In the genomic region with DNA sequence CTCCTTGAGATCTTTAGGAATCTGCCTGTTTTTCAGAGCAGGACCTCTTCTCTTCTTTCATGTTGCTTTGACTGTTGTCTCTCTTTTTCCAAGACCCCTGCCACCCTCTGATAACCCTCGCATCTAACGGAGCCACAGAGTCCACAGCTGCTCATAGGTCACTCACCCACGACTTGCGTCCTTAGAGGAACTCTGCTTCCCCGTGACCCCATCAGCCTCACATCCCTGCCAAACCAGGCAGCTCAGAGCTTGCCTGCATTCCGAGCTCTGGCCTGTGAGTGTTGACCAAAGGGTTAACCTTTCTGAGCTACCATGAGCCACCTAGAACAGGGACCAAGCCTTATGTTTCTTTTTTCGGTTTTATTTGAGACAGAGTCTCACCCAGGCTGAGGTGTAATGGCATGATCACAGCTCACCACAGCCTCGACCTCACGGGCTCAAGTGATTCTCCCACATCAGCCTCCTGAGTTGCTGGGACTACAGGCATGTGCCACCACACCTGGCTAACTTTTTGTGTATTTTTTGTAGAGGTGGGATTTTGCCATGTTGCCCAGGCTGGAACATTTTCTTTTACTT, we compare ENCODE assay signal across 16 cellular contexts. TPM values are rescaled to one million over a fixed set of nuclear protein-coding genes. Genes with fewer than 3 reads are reported as not detected.
DNase-seq lines count a peak whose midpoint lies in the region; ATAC-seq, FAIRE-seq and TF ChIP-seq lines count a peak whose summit lies in the region.
"Had no signal": no experiment of that assay in that cellular context is flagged by ENCODE, and none has a peak within 500 bp of the region (broad histone marks: within the 10 kb centered on the region; RNA-seq: fewer than 3 reads in every experiment).

No MANE protein-coding gene starts in this region.

- H3K4me2 ChIP-seq in HepG2 (ENCODE audit: low read depth, low read length) (no peak overlapping the region), H1 (ENCODE audit: insufficient read depth in 1 of 2, low read depth in 2 of 2, low read length in 2 of 2) (no peak overlapping the region)

- no peak overlapping the region for H3K4ac ChIP-seq in H1 (replicated peaks; ENCODE audit: insufficient read length, low read depth, low read length)

- peak overlapping the region; percentile 48 for H3K27ac Mint-ChIP-seq in nephron progenitor cell
- H3K27ac Mint-ChIP-seq: CD4-positive, CD25-positive, alpha-beta regulatory T cell; IgD-negative memory B cell had no signal

- H3K79me1 ChIP-seq in H1 (ENCODE audit: low read depth, low read length): peaks cover 21% of the 10 kb centered on the region

- H3K56ac ChIP-seq in H1 (replicated peaks; ENCODE audit: insufficient read length, low read depth, low read length): no peak overlapping the region

- in situ Hi-C loops in HepG2 (cut with HindIII; ENCODE audit: extremely low pct_ligation_motif_present, low pct_unique_long_range_greater_than_20kb): no loop called here

- H3K23me2 ChIP-seq in H1 (ENCODE audit: low read depth, low read length): no peaks in the 10 kb centered on the region

- peaks cover 7% of the 10 kb centered on the region for H3K36me3 Mint-ChIP-seq in nephron progenitor cell (ENCODE audit: low read depth)
- H3K36me3 Mint-ChIP-seq: CD4-positive, CD25-positive, alpha-beta regulatory T cell; IgD-negative memory B cell had no signal

- DNase-seq in HepG2 (ENCODE audit: low spot score) (no peak), H1 (ENCODE audit: low read depth in 1 of 2, low spot score in 2 of 2) (no peak), nephron progenitor cell (no peak), AG08396 (ENCODE audit: low spot score) (no peak), NCI-H1694 (lab: John Stamatoyannopoulos, UW) (no peak)
- DNase-seq: AML-193; Calu3; CD4-positive, CD25-positive, alpha-beta regulatory T cell; DMS 273 treated with DMSO at 0.1 percent for 48 hours; KG1 had no signal

- H3K36me3 ChIP-seq in liver (ENCODE audit: control insufficient read depth in 4 of 4, insufficient read depth in 3 of 4, low read depth in 1 of 4, low read length in 3 of 4): no peaks in the 10 kb centered on the region
- peaks cover 3 to 16% of the 10 kb centered on the region in 2 experiments; a peak in 4 of 5 replicates for H3K36me3 ChIP-seq in HepG2 (replicated peaks in 1 of 2; ENCODE audit: control insufficient read depth in 1 of 2, insufficient read depth in 2 of 2, low read length in 2 of 2)
- no peaks in the 10 kb centered on the region for H3K36me3 ChIP-seq in H1 (ENCODE audit: control insufficient read depth in 2 of 4, insufficient read depth in 4 of 4, low read length in 3 of 4)

- BruUV-seq in HepG2 (replicated peaks; lab: Mats Ljungman, UMichigan): no TSS peak

- H4K20me1 ChIP-seq in HepG2 (ENCODE audit: insufficient read depth, low read length) (no peaks in the 10 kb centered on the region; the same call in 1 of the 2 replicates), H1 (replicated peaks in 1 of 2; ENCODE audit: control insufficient read depth in 1 of 2, insufficient read depth in 2 of 2, low read length in 2 of 2) (no peaks in the 10 kb centered on the region)

- H4K5ac ChIP-seq in H1 (ENCODE audit: insufficient read length, low read depth, low read length): no peak overlapping the region

- no peak overlapping the region for H3K23ac ChIP-seq in H1 (ENCODE audit: insufficient read length)

- peak overlapping the region; percentile 54; the same call in 1 of the 2 replicates for H2BK20ac ChIP-seq in H1 (ENCODE audit: low read length)

- H3K4me1 ChIP-seq in liver (ENCODE audit: control insufficient read depth in 4 of 4, insufficient read depth in 4 of 4, low read length in 3 of 4) (peaks cover 0 to 9% (median 3%) of the 10 kb centered on the region in 4 donors), HepG2 (ENCODE audit: insufficient read depth, low read length) (no peaks in the 10 kb centered on the region), H1 (replicated peaks in 1 of 4; ENCODE audit: control insufficient read depth in 3 of 4, insufficient read depth in 4 of 4, low read length in 3 of 4) (peaks cover 15 to 38% (median 32%) of the 10 kb centered on the region in 4 experiments)

- no peak overlapping the region for H3K14ac ChIP-seq in H1 (ENCODE audit: insufficient read length)

- POLR2A ChIA-PET in HepG2 (lab: Yijun Ruan, JAX) (no interaction called here), H1 (lab: Charles Lee; ENCODE audit: partially characterized antibody) (interaction anchor here (1.0 to 6.0 kb wide), 4 partner anchors 12 to 37 kb away, joined by 3 to 46 read pairs (median 5); a partner anchor contains a TSS)

- H2BK15ac ChIP-seq in H1 (ENCODE audit: low read length): peak overlapping the region; percentile 51; the same call in 1 of the 2 replicates

- H4K8ac ChIP-seq in H1 (ENCODE audit: extremely low read depth, insufficient read depth, low read length): no peak overlapping the region

- TF ChIP-seq POLR2A in HepG2 (IDR thresholded peaks at IDR 0.05; ENCODE audit: insufficient read depth in 1 of 2, low read depth in 2 of 2, low read length in 2 of 2): no peak
- TF ChIP-seq POLR2A in H1 (IDR thresholded peaks at IDR 0.05; ENCODE audit: control extremely low read depth in 1 of 2, low read depth in 2 of 2, low read length in 2 of 2): no peak

- no peak for TF ChIP-seq EP300 in HepG2 (IDR thresholded peaks at IDR 0.05; ENCODE audit: low read depth in 2 of 2, low read length in 2 of 2)
- TF ChIP-seq EP300 in HepG2 (CRISPR knock-in tag; IDR thresholded peaks at IDR 0.05; ENCODE audit: borderline replicate concordance): no peak
- TF ChIP-seq EP300 in H1 (IDR thresholded peaks at IDR 0.05; ENCODE audit: borderline replicate concordance in 1 of 2, low read depth in 2 of 2, low read length in 2 of 2): no peak

- no peak overlapping the region for H2BK5ac ChIP-seq in H1 (ENCODE audit: low read depth, low read length)

- H3K27me3 Mint-ChIP-seq in nephron progenitor cell (ENCODE audit: low read depth, poor library complexity): peaks cover 4% of the 10 kb centered on the region

- no peak overlapping the region for H3K4me3 Mint-ChIP-seq in nephron progenitor cell
- H3K4me3 Mint-ChIP-seq: CD4-positive, CD25-positive, alpha-beta regulatory T cell; IgD-negative memory B cell had no signal

- H3K4me1 Mint-ChIP-seq in nephron progenitor cell: peaks cover 63% of the 10 kb centered on the region

- intact Hi-C loops in HepG2 (cut with micrococcal nuclease; ENCODE audit: unreplicated experiment): no loop called here

- peak overlapping the region; percentile 84 for H3K18ac ChIP-seq in H1 (ENCODE audit: extremely low read depth, low read length)

- no peak for TF ChIP-seq RAD21 in liver (IDR thresholded peaks at IDR 0.05)
- no peak for TF ChIP-seq RAD21 in HepG2 (CRISPR knock-in tag; IDR thresholded peaks at IDR 0.05)
- TF ChIP-seq RAD21 in H1 (IDR thresholded peaks at IDR 0.05 in 1 of 2, conservative IDR thresholded peaks at IDR 0.05 in 1 of 2; ENCODE audit: low read depth in 2 of 2, low read length in 2 of 2): no peak

- no peaks in the 10 kb centered on the region for H3K9me3 ChIP-seq in liver (ENCODE audit: control insufficient read depth in 4 of 4, low read length in 3 of 4)
- H3K9me3 ChIP-seq in HepG2 (ENCODE audit: low read length): no peaks in the 10 kb centered on the region
- H3K9me3 ChIP-seq in H1 (ENCODE audit: insufficient read depth in 2 of 2, low read depth in 1 of 2, low read length in 1 of 2): no peaks in the 10 kb centered on the region

- no peak for TF ChIP-seq CTCF in liver (IDR thresholded peaks at IDR 0.05; ENCODE audit: low read depth, low read length, missing input control)
- no peak for TF ChIP-seq CTCF in HepG2 (CRISPR knock-in tag; IDR thresholded peaks at IDR 0.05)
- TF ChIP-seq CTCF in H1 (IDR thresholded peaks at IDR 0.05; ENCODE audit: control extremely low read depth in 1 of 3, insufficient read depth in 1 of 3, low read depth in 1 of 3, low read length in 3 of 3): no peak
- no peak for TF ChIP-seq CTCF in nephron progenitor cell (IDR thresholded peaks at IDR 0.05)

- peak overlapping the region; percentile 61; the same call in 1 of the 2 replicates for H2BK12ac ChIP-seq in H1 (ENCODE audit: low read depth, low read length)

- H2AFZ ChIP-seq in HepG2 (ENCODE audit: low read length): no peak overlapping the region
- H2AFZ ChIP-seq in H1 (ENCODE audit: low read length): no peak overlapping the region

- no peak overlapping the region for H3K27ac ChIP-seq in liver (ENCODE audit: low read depth in 1 of 2, low read length in 2 of 2)
- H3K27ac ChIP-seq in HepG2 (ENCODE audit: extremely low read length, insufficient read depth, low read length): no peak overlapping the region
- H3K27ac ChIP-seq in H1 (ENCODE audit: low read depth, low read length): no peak overlapping the region
- H3K27ac ChIP-seq: 22Rv1; BLaER1 treated with 17β-estradiol and CSF1 and Interleukin-3, amounts not matched to agents 10 nM and 100 nM had no signal

- peak overlapping the region; percentile 49; the same call in 1 of the 2 replicates for H2AK5ac ChIP-seq in H1 (ENCODE audit: low read depth, low read length)

- FAIRE-seq in HepG2 (lab: Jason Lieb, UNC) (no peak), H1 (lab: Jason Lieb, UNC) (no peak)

- CTCF ChIA-PET in HepG2 (lab: Yijun Ruan, JAX; ENCODE audit: low intra/inter-chr PET ratio, low total read pairs) (no interaction called here), H1 (lab: Charles Lee; ENCODE audit: partially characterized antibody) (interaction anchor here (0.6 to 2.0 kb wide), 5 partner anchors 9 to 109 kb away, joined by 3 to 8 read pairs (median 3); no protein-coding TSS in a partner anchor)

- ATAC-seq in HepG2 (no peak), HG02623 (IDR thresholded peaks at IDR 0.05; ENCODE audit: unreplicated experiment) (no peak)
- ATAC-seq: HCT116 had no signal

- peak overlapping the region; percentile 14 for H4K91ac ChIP-seq in H1 (replicated peaks; ENCODE audit: insufficient read length, low read length)

- WGBS in liver: 41% methylated on average over 9 of the region's 9 CpGs
- 97% methylated on average over 9 of the region's 9 CpGs for WGBS in HepG2 (ENCODE audit: low lambda C conversion rate)
- WGBS in H1 (ENCODE audit: extremely low coverage in 1 of 2, insufficient coverage in 1 of 2, insufficient read length in 1 of 2, insufficient replicate concordance in 2 of 2, low coverage in 1 of 2, low lambda C conversion rate in 2 of 2, missing lambda C conversion rate in 1 of 2), 2 experiments: 94% methylated on average over 9 of the region's 9 CpGs; no CpG with 5 or more reads in 1 of the 2 experiments

- no peak overlapping the region for H3K4me3 ChIP-seq in liver (ENCODE audit: low read depth in 1 of 3, low read length in 3 of 3)
- H3K4me3 ChIP-seq in HepG2 (replicated peaks in 1 of 3; ENCODE audit: insufficient read depth in 1 of 3, low read depth in 2 of 3, low read length in 3 of 3): no peak overlapping the region
- H3K4me3 ChIP-seq in H1 (ENCODE audit: extremely low read depth in 1 of 4, insufficient read depth in 2 of 4, low read depth in 3 of 4, low read length in 4 of 4): no peak overlapping the region
- H3K4me3 ChIP-seq: BLaER1 treated with 17β-estradiol and CSF1 and Interleukin-3, amounts not matched to agents 10 nM and 100 nM had no signal

- H3K27me3 ChIP-seq in liver (ENCODE audit: control insufficient read depth in 4 of 4, insufficient read depth in 4 of 4, low read length in 3 of 4) (no peaks in the 10 kb centered on the region), HepG2 (ENCODE audit: control insufficient read depth in 1 of 2, insufficient read depth in 2 of 2, low read length in 2 of 2) (no peaks in the 10 kb centered on the region), H1 (replicated peaks in 1 of 4; ENCODE audit: control insufficient read depth in 3 of 4, extremely low read depth in 1 of 4, insufficient read depth in 3 of 4, low read length in 3 of 4) (no peaks in the 10 kb centered on the region)
- H3K27me3 ChIP-seq: BLaER1 treated with 17β-estradiol and CSF1 and Interleukin-3, amounts not matched to agents 10 nM and 100 nM had no signal

- no peak overlapping the region for H3K9ac ChIP-seq in liver (ENCODE audit: low read depth in 1 of 2, low read length in 2 of 2)
- H3K9ac ChIP-seq in HepG2 (ENCODE audit: insufficient read depth, low read depth, low read length): no peak overlapping the region
- no peak overlapping the region for H3K9ac ChIP-seq in H1 (replicated peaks in 1 of 4; ENCODE audit: extremely low read depth in 1 of 4, low read depth in 3 of 4, low read length in 3 of 4)
- H3K9ac ChIP-seq: BLaER1 treated with 17β-estradiol and CSF1 and Interleukin-3, amounts not matched to agents 10 nM and 100 nM had no signal

- H2BK120ac ChIP-seq in H1 (replicated peaks; ENCODE audit: low read depth, low read length): no peak overlapping the region

- no peaks in the 10 kb centered on the region for H3K9me3 Mint-ChIP-seq in nephron progenitor cell
- H3K9me3 Mint-ChIP-seq: CD4-positive, CD25-positive, alpha-beta regulatory T cell; IgD-negative memory B cell had no signal

- H3K79me2 ChIP-seq in HepG2 (ENCODE audit: insufficient read depth, low read length) (peaks cover 29% of the 10 kb centered on the region), H1 (ENCODE audit: control insufficient read depth in 1 of 2, insufficient read depth in 2 of 2, low read length in 2 of 2) (peaks cover 0 to 73% of the 10 kb centered on the region in 2 experiments; a peak in 3 of 4 replicates)

RNA-seq across cellular contexts. Expression of a gene that starts 36.4 kb away (rescaled TPM):
- total RNA-seq in liver: 1 to 10 TPM; 4.0 to 8.9 TPM
- 1 to 10 TPM; 3.3 to 4.9 TPM for polyA plus RNA-seq in liver
- total RNA-seq in HepG2 (2016; rRNA removed; fragmentation: Illumina TruSeq; extraction: Trizol): 25.8 and 32.4 TPM in 2 replicates
- total RNA-seq in HepG2 (2016; cell fraction: cytosol; rRNA removed; fragmentation: Illumina TruSeq; extraction: Trizol; ENCODE audit: low read depth): 7.2 and 8.8 TPM in 2 replicates
- 24.2 and 25.8 TPM in 2 replicates for total RNA-seq in HepG2 (2016; cell fraction: insoluble cytoplasmic fraction; rRNA removed; fragmentation: Illumina TruSeq; extraction: Trizol)
- 31.6 and 31.8 TPM in 2 replicates for total RNA-seq in HepG2 (2016; cell fraction: membrane; rRNA removed; fragmentation: Illumina TruSeq; extraction: Trizol)
- total RNA-seq in HepG2 (2016; cell fraction: nucleus; rRNA removed; fragmentation: Illumina TruSeq; extraction: Trizol): 23.4 and 24.3 TPM in 2 replicates
- polyA plus RNA-seq in HepG2 (2011; rRNA removed): 14.7 and 15.5 TPM in 2 replicates
- 11.3 and 13.8 TPM in 2 replicates for polyA plus RNA-seq in HepG2 (2011; cell fraction: cytosol; rRNA removed)
- 13.3 and 13.6 TPM in 2 replicates for polyA plus RNA-seq in HepG2 (2011; cell fraction: nucleus; rRNA removed)
- polyA plus RNA-seq in HepG2 (2012): 21.4 and 30.0 TPM in 2 replicates
- polyA plus RNA-seq in HepG2 (2016; cell fraction: cytosol; fragmentation: Illumina TruSeq; extraction: Trizol; ENCODE audit: low read depth): 8.1 and 10.3 TPM in 2 replicates
- polyA plus RNA-seq in HepG2 (2016; cell fraction: insoluble cytoplasmic fraction; fragmentation: Illumina TruSeq; extraction: Trizol; ENCODE audit: low read depth): 31.8 and 42.4 TPM in 2 replicates
- polyA plus RNA-seq in HepG2 (2016; cell fraction: membrane; fragmentation: Illumina TruSeq; extraction: Trizol; ENCODE audit: low read depth): 27.2 and 29.8 TPM in 2 replicates
- polyA plus RNA-seq in HepG2 (2016; cell fraction: nucleus; fragmentation: Illumina TruSeq; extraction: Trizol; ENCODE audit: insufficient read depth, low read depth): 28.1 and 31.7 TPM in 2 replicates
- 12.7 and 15.8 TPM in 2 replicates for polyA minus RNA-seq in HepG2 (2011; rRNA and poly(A)+ RNA removed; ENCODE audit: low replicate concordance)
- polyA minus RNA-seq in HepG2 (2011; cell fraction: cytosol; rRNA and poly(A)+ RNA removed): 12.3 and 13.9 TPM in 2 replicates
- polyA minus RNA-seq in HepG2 (2011; cell fraction: nucleus; rRNA and poly(A)+ RNA removed): 26.8 and 35.3 TPM in 2 replicates
- total RNA-seq in H1 (2021; fragmentation: NEBNext Ultra II Directional; extraction: Animal tissue kit (Norgen Biotek cat#: 25700)): 26.4 and 28.0 TPM in 2 replicates
- polyA plus RNA-seq in H1 (2011; rRNA removed): 8.3 and 9.2 TPM in 2 replicates
- polyA plus RNA-seq in H1 (2011; cell fraction: cytosol; rRNA removed): 9.1 TPM
- polyA plus RNA-seq in H1 (2011; cell fraction: nucleus; rRNA removed): 17.4 TPM
- 15.3 to 18.2 TPM (median 16.6 TPM) in 4 replicates for polyA plus RNA-seq in H1 (2012, experiment 1 of 2)
- polyA plus RNA-seq in H1 (2012, experiment 2 of 2): 11.8 TPM
- polyA plus RNA-seq in H1 (2013, experiment 1 of 2): 11.0 TPM
- 9.9 TPM for polyA plus RNA-seq in H1 (2013, experiment 2 of 2)
- polyA minus RNA-seq in H1 (2011; rRNA and poly(A)+ RNA removed): 13.6 and 21.1 TPM in 2 replicates
- 15.0 TPM for polyA minus RNA-seq in H1 (2011; cell fraction: cytosol; rRNA and poly(A)+ RNA removed)
- polyA minus RNA-seq in H1 (2011; cell fraction: nucleus; rRNA and poly(A)+ RNA removed): 27.9 TPM
